In the genomic region with DNA sequence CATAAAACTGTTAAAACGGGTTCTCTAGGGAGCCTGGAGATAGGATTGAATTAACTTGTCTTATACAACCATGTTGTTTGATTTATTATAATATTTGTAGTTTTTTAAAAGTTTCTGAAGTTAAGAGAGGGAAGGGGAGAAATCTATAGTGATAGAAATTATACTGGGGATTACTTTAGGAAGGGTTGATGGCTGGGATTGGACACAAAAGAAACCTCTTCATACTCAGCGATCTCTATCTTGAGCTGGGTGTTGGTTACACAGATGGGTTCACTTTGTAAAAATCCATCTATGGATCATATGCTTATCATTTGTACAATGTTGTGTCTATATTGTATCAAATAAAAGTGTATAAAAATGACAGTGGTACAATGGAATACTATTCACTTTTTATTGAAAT, we compare ENCODE assay signal across 17 cellular contexts. TPM values are rescaled to one million over a fixed set of nuclear protein-coding genes. Genes with fewer than 3 reads are reported as not detected.
DNase-seq lines count a peak whose midpoint lies in the region; ATAC-seq, FAIRE-seq and TF ChIP-seq lines count a peak whose summit lies in the region.
"Had no signal": no experiment of that assay in that cellular context is flagged by ENCODE, and none has a peak within 500 bp of the region (broad histone marks: within the 10 kb centered on the region; RNA-seq: fewer than 3 reads in every experiment).

No MANE protein-coding gene starts in this region.

- intact Hi-C loops in K562 (cut with micrococcal nuclease) (loop anchor here (10.0 kb wide), 1 partner anchor 322 kb away; no protein-coding TSS in a partner anchor), esophagus muscularis mucosa (cut with DNase I) (loop anchor here (10.0 kb wide), 1 partner anchor 482 kb away; no protein-coding TSS in a partner anchor)

- FAIRE-seq in K562 (lab: Jason Lieb, UNC): no peak

- H3K79me2 ChIP-seq in K562 (ENCODE audit: control insufficient read depth, insufficient read depth, low read length): peaks cover 42% of the 10 kb centered on the region

- no peak for TF ChIP-seq RAD21 in K562 (CRISPR knock-in tag; conservative IDR thresholded peaks at IDR 0.05 in 1 of 2, IDR thresholded peaks at IDR 0.05 in 1 of 2)

- TF ChIP-seq POLR2A in K562 (conservative IDR thresholded peaks at IDR 0.05): no peak
- TF ChIP-seq POLR2A in esophagus muscularis mucosa (IDR thresholded peaks at IDR 0.05; ENCODE audit: low read depth): no peak

- POLR2A ChIA-PET in K562 (lab: Yijun Ruan, JAX): interaction anchor here (0.8 to 1.0 kb wide), 3 partner anchors 8 to 22 kb away, joined by 3 to 5 read pairs (median 3); no protein-coding TSS in a partner anchor
- POLR2A ChIA-PET in naive thymus-derived CD8-positive, alpha-beta T cell (lab: Charles Lee): interaction anchor here (0.9 to 4.1 kb wide), 2 partner anchors 23 to 29 kb away, joined by 3 to 35 read pairs; partner anchors contain the start of gene TNPO1

- H3K9ac ChIP-seq in K562 (ENCODE audit: insufficient read depth in 1 of 2, low read depth in 2 of 2, low read length in 2 of 2): no peak overlapping the region
- H3K9ac ChIP-seq: BLaER1 had no signal

- H3K27ac ChIP-seq in K562 (ENCODE audit: extremely low read depth, low read depth, low read length): no peak overlapping the region
- peak overlapping the region; percentile 4 for H3K27ac ChIP-seq in neutrophil
- no peak overlapping the region for H3K27ac ChIP-seq in esophagus muscularis mucosa (replicated peaks in 1 of 4)
- H3K27ac ChIP-seq: BLaER1 had no signal

- peak overlapping the region in 1 of 10 donors; percentile 10 for H3K27ac Mint-ChIP-seq in naive thymus-derived CD8-positive, alpha-beta T cell
- H3K27ac Mint-ChIP-seq: CD8-positive, alpha-beta T cell had no signal

- H3K27me3 ChIP-seq in K562 (ENCODE audit: control insufficient read depth in 2 of 2, insufficient read depth in 2 of 2, low read length in 2 of 2) (no peaks in the 10 kb centered on the region), neutrophil (no peaks in the 10 kb centered on the region), esophagus muscularis mucosa (no peaks in the 10 kb centered on the region)
- H3K27me3 ChIP-seq: BLaER1 had no signal

- ATAC-seq in K562: no peak
- no peak for ATAC-seq in naive thymus-derived CD8-positive, alpha-beta T cell
- no peak for ATAC-seq in HG03159 (IDR thresholded peaks at IDR 0.05; ENCODE audit: unreplicated experiment)
- ATAC-seq: CD8-positive, alpha-beta T cell had no signal

- peak overlapping the region in 2 of 10 donors; percentile 27 to 48 for H3K4me3 Mint-ChIP-seq in naive thymus-derived CD8-positive, alpha-beta T cell

- TF ChIP-seq CTCF in K562 (IDR thresholded peaks at IDR 0.05 in 2 of 3, conservative IDR thresholded peaks at IDR 0.05 in 1 of 3; ENCODE audit: insufficient read depth in 2 of 3, low read depth in 1 of 3, low read length in 3 of 3) (no peak), neutrophil (IDR thresholded peaks at IDR 0.05) (no peak), esophagus muscularis mucosa (IDR thresholded peaks at IDR 0.05) (no peak)

- H3K4me3 ChIP-seq in K562 (no peak overlapping the region), neutrophil (ENCODE audit: low read depth in 1 of 2, low read length in 1 of 2) (no peak overlapping the region), esophagus muscularis mucosa (no peak overlapping the region)
- H3K4me3 ChIP-seq: BLaER1 had no signal

- H3K4me2 ChIP-seq in K562 (ENCODE audit: insufficient read depth, low read length): no peak overlapping the region

- no peaks in the 10 kb centered on the region for H3K9me1 ChIP-seq in K562 (ENCODE audit: control insufficient read depth, insufficient read depth, low read length)

- peak; percentile 13 for DNase-seq in NCI-H82 (lab: John Stamatoyannopoulos, UW)
- no peak for DNase-seq in NCI-H82 treated with DMSO at 0.1 percent for 48 hours (lab: John Stamatoyannopoulos, UW; ENCODE audit: unreplicated experiment)
- DNase-seq in K562 (ENCODE audit: extremely low read depth in 1 of 4, low spot score in 3 of 4): no peak
- no peak for DNase-seq in naive thymus-derived CD8-positive, alpha-beta T cell
- DNase-seq in AG20443 (ENCODE audit: low spot score): no peak
- no peak for DNase-seq in esophagus muscularis mucosa (ENCODE audit: extremely low spot score)
- DNase-seq: CD8-positive, alpha-beta T cell; DMS79 treated with DMSO at 0.1 percent for 48 hours; NCI-H1092 treated with DMSO at 0.1 percent for 48 hours; NCI-H2081; NCI-H510A; NCI-H748 treated with DMSO at 0.1 percent for 48 hours; RPMI8226; SHP77 treated with DMSO at 0.1 percent for 48 hours had no signal

- peaks cover 0 to 6% (median 0%) of the 10 kb centered on the region in 3 donors for H3K36me3 Mint-ChIP-seq in naive thymus-derived CD8-positive, alpha-beta T cell

- in situ Hi-C loops in K562 (cut with MboI): no loop called here

- H3K9me3 ChIP-seq in K562 (replicated peaks; ENCODE audit: control insufficient read depth, insufficient read depth, low read depth, low read length): no peaks in the 10 kb centered on the region; the same call in 1 of the 2 replicates
- no peaks in the 10 kb centered on the region for H3K9me3 ChIP-seq in neutrophil
- H3K9me3 ChIP-seq in esophagus muscularis mucosa: no peaks in the 10 kb centered on the region
- H3K9me3 ChIP-seq: BLaER1 had no signal

- WGBS in K562 (ENCODE audit: insufficient coverage, low coverage, missing lambda C conversion rate): 56% methylated on average over 2 of the region's 2 CpGs
- 99% methylated on average over 2 of the region's 2 CpGs for WGBS in esophagus muscularis mucosa

- BruUV-seq in K562 (replicated peaks; lab: Mats Ljungman, UMichigan): no TSS peak

- H3K36me3 ChIP-seq in K562 (ENCODE audit: control insufficient read depth, insufficient read depth, low read length): peaks cover 22% of the 10 kb centered on the region; the same call in 2 of the 3 replicates
- no peaks in the 10 kb centered on the region for H3K36me3 ChIP-seq in neutrophil
- no peaks in the 10 kb centered on the region for H3K36me3 ChIP-seq in esophagus muscularis mucosa

- H4K20me1 ChIP-seq in K562 (replicated peaks; ENCODE audit: control insufficient read depth, insufficient read depth, low read length): peaks cover 9% of the 10 kb centered on the region; the same call in 1 of the 2 replicates

- peaks cover 0 to 18% of the 10 kb centered on the region in 2 experiments; a peak in 3 of 5 replicates for H3K4me1 ChIP-seq in K562 (replicated peaks in 1 of 2; ENCODE audit: control insufficient read depth in 2 of 2, insufficient read depth in 2 of 2, low read length in 2 of 2)
- H3K4me1 ChIP-seq in neutrophil (ENCODE audit: control insufficient read depth in 1 of 2, insufficient read depth in 1 of 2, low read depth in 1 of 2, low read length in 1 of 2): peaks cover 72 to 80% of the 10 kb centered on the region in 2 experiments
- H3K4me1 ChIP-seq in esophagus muscularis mucosa: peaks cover 39 to 79% (median 64%) of the 10 kb centered on the region in 4 donors

- TF ChIP-seq EP300 in K562 (IDR thresholded peaks at IDR 0.05; ENCODE audit: low read length) (no peak), esophagus muscularis mucosa (IDR thresholded peaks at IDR 0.05) (no peak)

- CTCF ChIA-PET in K562 (lab: Yijun Ruan, JAX; ENCODE audit: low intra/inter-chr PET ratio): no interaction called here

- no peaks in the 10 kb centered on the region for H3K9me3 Mint-ChIP-seq in naive thymus-derived CD8-positive, alpha-beta T cell
- H3K9me3 Mint-ChIP-seq: CD8-positive, alpha-beta T cell had no signal

- peaks cover 19 to 58% (median 41%) of the 10 kb centered on the region in 4 donors for H3K4me1 Mint-ChIP-seq in naive thymus-derived CD8-positive, alpha-beta T cell

- no peak overlapping the region; the same call in 1 of the 2 replicates for H2AFZ ChIP-seq in K562 (ENCODE audit: low read depth, low read length)

- H3K27me3 Mint-ChIP-seq in naive thymus-derived CD8-positive, alpha-beta T cell: no peaks in the 10 kb centered on the region

TF ChIP-seq in K562, 482 proteins besides CTCF, POLR2A, EP300 and RAD21:
- TF ChIP-seq BCL6 (CRISPR knock-in tag; IDR thresholded peaks at IDR 0.05) (no peak), ZNF766 (CRISPR knock-in tag; conservative IDR thresholded peaks at IDR 0.05) (peak; percentile 95)

RNA-seq across cellular contexts. Expression of gene TNPO1, which starts 30.0 kb away (rescaled TPM):
- 54.6 and 209 TPM in 2 replicates for total RNA-seq in K562 (2011; cell fraction: chromatin; rRNA removed; ENCODE audit: low replicate concordance)
- 33.4 and 34.5 TPM in 2 replicates for total RNA-seq in K562 (2011; cell fraction: nucleolus; rRNA removed)
- 47.5 and 61.9 TPM in 2 replicates for total RNA-seq in K562 (2011; cell fraction: nucleoplasm; rRNA removed)
- total RNA-seq in K562 (2014; rRNA removed) (114 and 120 TPM in 2 replicates), K562 (2014; rRNA removed; fragmentation: Illumina TruSeq; extraction: Trizol) (160 and 174 TPM in 2 replicates), K562 (2015; rRNA removed; fragmentation: Illumina TruSeq; extraction: Trizol) (166 and 176 TPM in 2 replicates), K562 (2021) (124 and 127 TPM in 2 replicates), esophagus muscularis mucosa (10 to 100 TPM; 67.8 to 81.8 (median 71.3) TPM)
- polyA plus RNA-seq in K562 (2011; rRNA removed) (61.4 and 79.1 TPM in 2 replicates), K562 (2014; fragmentation: Illumina TruSeq; extraction: Trizol) (97.5 and 97.9 TPM in 2 replicates), K562 (2014; fragmentation: Nextera tagmentation; extraction: Ambion mirVana) (10 to 100 TPM; 20.8 to 50.0 TPM), K562 (2014; rRNA removed) (52.0 and 57.9 TPM in 2 replicates)
- polyA plus RNA-seq in K562 (2011; cell fraction: cytosol; rRNA removed): 34.5 and 43.6 TPM in 2 replicates
- 29.5 and 30.0 TPM in 2 replicates for polyA plus RNA-seq in K562 (2011; cell fraction: nucleus; rRNA removed)
- polyA plus RNA-seq in K562 (2012): 36.9 and 59.5 TPM in 2 replicates
- 636 and 709 TPM in 2 replicates for polyA minus RNA-seq in K562 (2011; rRNA and poly(A)+ RNA removed)
- polyA minus RNA-seq in K562 (2011; cell fraction: cytosol; rRNA and poly(A)+ RNA removed): 124 and 164 TPM in 2 replicates
- 44.4 and 104 TPM in 2 replicates for polyA minus RNA-seq in K562 (2011; cell fraction: nucleus; rRNA and poly(A)+ RNA removed)
- total RNA-seq in naive thymus-derived CD8-positive, alpha-beta T cell: 10 to 100 TPM; 91.0 to 94.1 TPM
- polyA plus RNA-seq in naive thymus-derived CD8-positive, alpha-beta T cell: 10 to 100 TPM; 47.6 to 63.7 (median 52.8) TPM
